8 cellular contexts compared by ENCODE assay signal in genomic region chr10:6239213-6239991, GRCh38. TPM values are rescaled to one million over a fixed set of nuclear protein-coding genes. Genes with fewer than 3 reads are reported as not detected.
DNase-seq lines count a peak whose midpoint lies in the region; TF ChIP-seq lines count a peak whose summit lies in the region.

No MANE protein-coding gene starts in this region.

- CTCF ChIA-PET in HEK293 (lab: Yijun Ruan, JAX): interaction anchor here (1.2 kb wide), 1 partner anchor 37 kb away, joined by 6 read pairs; the partner anchor contains the start of gene PFKFB3

- peaks cover 0 to 3% of the 10 kb centered on the region in 2 experiments; a peak in 1 of 3 replicates for H3K36me3 ChIP-seq in HEK293 (ENCODE audit: control insufficient read depth in 2 of 2, insufficient read depth in 1 of 2, low read length in 2 of 2)
- H3K36me3 ChIP-seq in ascending aorta: peaks cover 13 to 40% of the 10 kb centered on the region in 2 donors

- peaks cover 22% of the 10 kb centered on the region for H3K4me1 Mint-ChIP-seq in T-helper 2 cell treated with Interferon-gamma antibody and Interleukin-4, amounts not matched to agents 5 μg/mL and 100 μg/mL, for 36 hours (ENCODE audit: low read depth)

- H3K27me3 ChIP-seq in ascending aorta: no peaks in the 10 kb centered on the region

- H3K27ac Mint-ChIP-seq in T-helper 2 cell treated with Interferon-gamma antibody and Interleukin-4, amounts not matched to agents 5 μg/mL and 100 μg/mL, for 36 hours: peak overlapping the region; percentile 41

- POLR2A ChIA-PET in HEK293 (lab: Yijun Ruan, JAX): interaction anchor here (1.1 kb wide), 1 partner anchor 37 kb away, joined by 5 read pairs; the partner anchor contains the start of gene PFKFB3

- H3K27ac ChIP-seq in HEK293 (ENCODE audit: extremely low read depth, low read depth, low read length) (no peak overlapping the region), ascending aorta (peak overlapping the region; percentile 46 to 60)

- no peaks in the 10 kb centered on the region for H3K27me3 Mint-ChIP-seq in T-helper 2 cell treated with Interferon-gamma antibody and Interleukin-4, amounts not matched to agents 5 μg/mL and 100 μg/mL, for 36 hours (ENCODE audit: low read depth)

- DNase-seq in A172 (ENCODE audit: low spot score): peak; percentile 99
- DNase-seq in T-helper 2 cell treated with Interferon-gamma antibody and Interleukin-4, amounts not matched to agents 5 μg/mL and 100 μg/mL, for 36 hours (ENCODE audit: low spot score): peak; percentile 78
- DNase-seq in ascending aorta (ENCODE audit: low spot score in 2 of 2): peak in 1 of 2 donors; percentile 80
- peak; percentile 99 for DNase-seq in kidney tubule cell (ENCODE audit: low spot score)
- DNase-seq in stimulated activated CD8-positive, alpha-beta memory T cell treated with anti-CD3 and anti-CD28 coated beads, Interleukin-15, amount 100 ng/mL, for 4 hours (ENCODE audit: low read depth in 2 of 2): peak; percentile 39 to 60
- DNase-seq in NCI-H1436 (lab: John Stamatoyannopoulos, UW): no peak
- DNase-seq in NCI-H2196 (lab: John Stamatoyannopoulos, UW; ENCODE audit: unreplicated experiment): no peak

- H3K4me3 ChIP-seq in HEK293 (ENCODE audit: low read depth, low read length) (no peak overlapping the region), ascending aorta (no peak overlapping the region)

- no peak for TF ChIP-seq CTCF in HEK293 (tag by site-specific recombination; IDR thresholded peaks at IDR 0.05)
- TF ChIP-seq CTCF in ascending aorta (IDR thresholded peaks at IDR 0.05): no peak

- peak overlapping the region; percentile 22 for H3K4me3 Mint-ChIP-seq in T-helper 2 cell treated with Interferon-gamma antibody and Interleukin-4, amounts not matched to agents 5 μg/mL and 100 μg/mL, for 36 hours

- intact Hi-C loops in ascending aorta (cut with DNase I): no loop called here

- H3K4me1 ChIP-seq in HEK293 (ENCODE audit: control insufficient read depth, insufficient read depth, low read length) (no peaks in the 10 kb centered on the region), ascending aorta (no peaks in the 10 kb centered on the region)

- peaks cover 36% of the 10 kb centered on the region for H3K36me3 Mint-ChIP-seq in T-helper 2 cell treated with Interferon-gamma antibody and Interleukin-4, amounts not matched to agents 5 μg/mL and 100 μg/mL, for 36 hours (ENCODE audit: low read depth)

- H3K9me3 Mint-ChIP-seq in T-helper 2 cell treated with Interferon-gamma antibody and Interleukin-4, amounts not matched to agents 5 μg/mL and 100 μg/mL, for 36 hours: peaks cover 4% of the 10 kb centered on the region

- H3K9me3 ChIP-seq in HEK293 (ENCODE audit: control insufficient read depth, insufficient read depth, low read depth, low read length) (no peaks in the 10 kb centered on the region), ascending aorta (no peaks in the 10 kb centered on the region)

TF ChIP-seq in HEK293, 187 proteins besides CTCF, POLR2A, EP300 and RAD21 (continues in another document):
- no peak for TF ChIP-seq ZFP41 (tag by site-specific recombination; IDR thresholded peaks at IDR 0.05; ENCODE audit: borderline replicate concordance)
- peak; percentile 81 for TF ChIP-seq ZBTB48 (tag by site-specific recombination; IDR thresholded peaks at IDR 0.05)
- no peak for TF ChIP-seq ZNF621 (tag by site-specific recombination; IDR thresholded peaks at IDR 0.05)
- TF ChIP-seq WT1 (tag by site-specific recombination; IDR thresholded peaks at IDR 0.05): peak; percentile 89
- peak; percentile 82 for TF ChIP-seq ZNF600 (tag by site-specific recombination; IDR thresholded peaks at IDR 0.05)
- TF ChIP-seq ZBTB17 (tag by site-specific recombination; IDR thresholded peaks at IDR 0.05): peak; percentile 60; the same call in 1 of the 2 replicates
- peak; percentile 38; the same call in 1 of the 2 replicates for TF ChIP-seq ZNF366 (tag by site-specific recombination; conservative IDR thresholded peaks at IDR 0.05)
- TF ChIP-seq IKZF3 (tag by site-specific recombination; IDR thresholded peaks at IDR 0.05): 0 out of 2 replicates have a peak, but pooled peaks have one; percentile 18
- 0 out of 2 replicates have a peak, but pooled peaks have one; percentile 15 for TF ChIP-seq FEZF1 (tag by site-specific recombination; IDR thresholded peaks at IDR 0.05)
- peak; percentile 57 for TF ChIP-seq ZNF184 (tag by site-specific recombination; IDR thresholded peaks at IDR 0.05)
- TF ChIP-seq ZNF394 (tag by site-specific recombination; IDR thresholded peaks at IDR 0.05; ENCODE audit: borderline replicate concordance): peak; percentile 50; the same call in 1 of the 2 replicates
- no peak for TF ChIP-seq ZNF76 (tag by site-specific recombination; IDR thresholded peaks at IDR 0.05; ENCODE audit: borderline replicate concordance, low read depth)
- TF ChIP-seq SP7 (tag by site-specific recombination; IDR thresholded peaks at IDR 0.05): peak; percentile 78
- TF ChIP-seq ZNF660 (tag by site-specific recombination; IDR thresholded peaks at IDR 0.05): peak; percentile 72; the same call in 1 of the 2 replicates
- 0 out of 2 replicates have a peak, but pooled peaks have one; percentile 22 for TF ChIP-seq TRIM28 (IDR thresholded peaks at IDR 0.05; ENCODE audit: borderline replicate concordance, low read length)
- 0 out of 2 replicates have a peak, but pooled peaks have one; percentile 18 for TF ChIP-seq ZNF843 (tag by site-specific recombination; IDR thresholded peaks at IDR 0.05)
- no peak for TF ChIP-seq REPIN1 (tag by site-specific recombination; IDR thresholded peaks at IDR 0.05; ENCODE audit: low read depth)
- peak; percentile 24; the same call in 1 of the 2 replicates for TF ChIP-seq HIC1 (tag by site-specific recombination; IDR thresholded peaks at IDR 0.05)
- TF ChIP-seq KLF17 (tag by site-specific recombination; IDR thresholded peaks at IDR 0.05): peak; percentile 60; the same call in 1 of the 2 replicates
- no peak for TF ChIP-seq ZNF768 (tag by site-specific recombination; IDR thresholded peaks at IDR 0.05)
- 0 out of 2 replicates have a peak, but pooled peaks have one; percentile 6 for TF ChIP-seq SP2 (tag by site-specific recombination; IDR thresholded peaks at IDR 0.05)
- no peak for TF ChIP-seq ZNF121 (tag by site-specific recombination; IDR thresholded peaks at IDR 0.05)
- no peak for TF ChIP-seq ZNF785 (tag by site-specific recombination; IDR thresholded peaks at IDR 0.05)
- TF ChIP-seq ZXDB (tag by site-specific recombination; IDR thresholded peaks at IDR 0.05): 0 out of 2 replicates have a peak, but pooled peaks have one; percentile 13
- no peak for TF ChIP-seq ZNF146 (tag by site-specific recombination; IDR thresholded peaks at IDR 0.05)
- no peak for TF ChIP-seq EGR2 (tag by site-specific recombination; IDR thresholded peaks at IDR 0.05; ENCODE audit: low read depth)
- peak; percentile 30; the same call in 1 of the 2 replicates for TF ChIP-seq ZNF629 (tag by site-specific recombination; IDR thresholded peaks at IDR 0.05)
- no peak for TF ChIP-seq ZNF623 (tag by site-specific recombination; IDR thresholded peaks at IDR 0.05)
- 0 out of 2 replicates have a peak, but pooled peaks have one; percentile 26 for TF ChIP-seq ZNF692 (tag by site-specific recombination; IDR thresholded peaks at IDR 0.05)

RNA-seq across cellular contexts. Expression of gene PFKFB3, which starts 36.7 kb away (rescaled TPM):
- 12.2 and 16.5 TPM in 2 replicates for total RNA-seq in A172 (2014; rRNA removed; shearing (Covaris generic))
- 68.0 TPM for total RNA-seq in ascending aorta

Comparison
In these comparisons a context has a peak if more than half of its experiments do, and no peak if none do; other contexts are left out.
1. DNase-seq: peak in A172 (single experiment), T-helper 2 cell treated with Interferon-gamma antibody and Interleukin-4, amounts not matched to agents 5 μg/mL and 100 μg/mL, for 36 hours (single experiment), kidney tubule cell (single experiment) and stimulated activated CD8-positive, alpha-beta memory T cell treated with anti-CD3 and anti-CD28 coated beads, Interleukin-15, amount 100 ng/mL, for 4 hours (2 of 2); none in NCI-H1436 (single experiment) and NCI-H2196 (single experiment).